In genomic region chr21:32261929-32262328, GRCh38 we compare ENCODE assay signal across 26 cellular contexts.
"Had no signal": no experiment of that assay in that cellular context is flagged by ENCODE, and none has a peak within 500 bp of the region (broad histone marks: within the 10 kb centered on the region; RNA-seq: fewer than 3 reads in every experiment).

No MANE protein-coding gene starts in this region.

- H3K27me3 ChIP-seq: left lung, pancreas, sigmoid colon, spleen, suprapubic skin, tibial artery, upper lobe of right lung, vagina had no signal

- H3K4me3 ChIP-seq: left lung, lower lobe of right lung, pancreas, prostate gland, sigmoid colon, spleen, suprapubic skin, thoracic aorta, tibial artery, upper lobe of right lung, vagina had no signal

- H3K27ac ChIP-seq: left lung, lower lobe of right lung, pancreas, prostate gland, sigmoid colon, spleen, suprapubic skin, thoracic aorta, tibial artery, upper lobe of right lung, vagina had no signal

- DNase-seq: hypothalamus; immature natural killer cell; kidney; left colon; left lung; lower lobe of right lung; mammary epithelial cell; mesenchymal stem cell; naive thymus-derived CD8-positive, alpha-beta T cell; nucleus accumbens; pancreas; posterior cingulate gyrus; retina; right cardiac atrium; sigmoid colon; small intestine; spleen; stimulated activated CD4-positive, alpha-beta T cell treated with anti-CD3 and anti-CD28 coated beads, Interleukin-4, amount 100 ng/mL, for 24 hours; stimulated activated naive CD4-positive, alpha-beta T cell; tibial artery; trophoblast cell; upper lobe of right lung had no signal
